Comparison of ENCODE assay signal across 2 cellular contexts in genomic region chr12:112755507-112755906, GRCh38.
TF ChIP-seq lines count a peak whose summit lies in the region.

No MANE protein-coding gene starts in this region.

TF ChIP-seq in HepG2, 621 proteins besides CTCF, POLR2A, EP300 and RAD21:
- TF ChIP-seq KDM5A (IDR thresholded peaks at IDR 0.05; ENCODE audit: borderline replicate concordance, low read length) (no peak), NFE2L2 (IDR thresholded peaks at IDR 0.05; ENCODE audit: low read length) (no peak), ZNF331 (CRISPR knock-in tag; IDR thresholded peaks at IDR 0.05) (peak; percentile 100), RFX5 (IDR thresholded peaks at IDR 0.05; ENCODE audit: low read depth, low read length) (no peak)
TF ChIP-seq in HepG2: peak in this region for 1.

TF ChIP-seq in K562, 482 proteins besides CTCF, POLR2A, EP300 and RAD21:
- 0 out of 2 replicates have a peak, but pooled peaks have one; percentile 28 for TF ChIP-seq TOE1 (IDR thresholded peaks at IDR 0.05; ENCODE audit: borderline replicate concordance)
- TF ChIP-seq TOE1 (CRISPR knock-in tag; IDR thresholded peaks at IDR 0.05; ENCODE audit: borderline replicate concordance, low read depth): no peak
- no peak for TF ChIP-seq ZNF282 (CRISPR knock-in tag; IDR thresholded peaks at IDR 0.05)
- peak; percentile 78; the same call in 1 of the 2 replicates for TF ChIP-seq TFE3 (CRISPR knock-in tag; IDR thresholded peaks at IDR 0.05)
